1 cellular context compared by ENCODE assay signal in the genomic region with DNA sequence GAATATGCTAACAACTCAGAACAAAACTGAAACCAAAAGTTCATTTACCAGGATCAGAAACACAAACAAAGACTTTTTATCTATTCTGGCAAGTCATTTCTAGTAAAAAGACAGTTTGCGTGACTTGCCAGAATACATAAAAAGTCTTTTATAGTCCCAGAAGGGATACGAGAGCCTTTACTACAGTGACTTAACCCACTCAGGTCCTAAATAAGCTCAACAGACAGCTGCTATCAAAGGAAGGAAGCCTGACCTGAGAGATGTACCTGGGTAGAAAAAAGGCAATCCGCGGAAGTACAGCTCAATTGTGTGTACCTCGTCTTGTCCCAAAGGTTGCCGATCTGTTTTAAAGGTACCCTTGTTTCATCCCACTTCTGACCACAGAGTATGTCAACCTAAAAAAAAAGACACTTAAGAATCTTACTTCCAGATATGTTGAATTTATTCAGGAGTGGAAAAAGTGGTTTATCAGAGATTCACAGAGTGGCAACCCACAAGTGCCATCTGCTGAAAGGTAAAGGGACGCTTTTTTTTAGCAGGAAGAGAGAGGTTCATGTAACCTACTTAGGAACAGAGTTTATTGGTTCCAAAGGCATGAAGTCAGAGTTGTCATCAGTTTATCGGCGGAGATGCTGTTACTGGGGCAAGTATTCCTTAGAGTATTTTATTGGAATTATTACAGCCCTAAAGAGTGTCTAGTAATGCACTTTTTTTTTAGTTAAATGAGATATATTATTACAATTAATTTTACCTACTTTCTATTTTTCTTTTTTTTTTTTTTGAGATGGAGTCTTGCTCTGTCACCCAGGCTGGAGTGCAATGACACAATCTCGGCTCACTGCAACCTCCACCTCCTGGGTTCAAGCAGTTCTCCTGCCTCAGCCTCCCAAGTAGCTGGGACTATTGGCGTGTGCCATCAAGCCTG.
TF ChIP-seq lines count a peak whose summit lies in the region.

No MANE protein-coding gene starts in this region.

TF ChIP-seq in GM12878, 131 proteins besides CTCF, POLR2A, EP300 and RAD21 (continued from another document and continues in another):
- TF ChIP-seq CHD1 (IDR thresholded peaks at IDR 0.05; ENCODE audit: low read depth, low read length) (no peak), ZNF217 (IDR thresholded peaks at IDR 0.05) (0 out of 2 replicates have a peak, but pooled peaks have one; percentile 18), TARDBP (IDR thresholded peaks at IDR 0.05; ENCODE audit: borderline replicate concordance) (no peak), CHD4 (IDR thresholded peaks at IDR 0.05) (no peak), BHLHE40 (IDR thresholded peaks at IDR 0.05; ENCODE audit: borderline replicate concordance in 1 of 2, low read depth in 2 of 2, low read length in 1 of 2) (peak; percentile 23 to 41; a peak in 2 of 4 replicates), PAX8 (IDR thresholded peaks at IDR 0.05) (no peak), NFYA (IDR thresholded peaks at IDR 0.05; ENCODE audit: borderline replicate concordance, low read depth, low read length) (no peak), ZSCAN29 (IDR thresholded peaks at IDR 0.05) (no peak), SUPT20H (IDR thresholded peaks at IDR 0.05; ENCODE audit: borderline replicate concordance, control insufficient read depth, low read depth, low read length) (no peak), ZNF274 (IDR thresholded peaks at IDR 0.05; ENCODE audit: insufficient read depth, insufficient read length) (no peak), POLR2AphosphoS5 (IDR thresholded peaks at IDR 0.05; ENCODE audit: low read length) (no peak), RFX5 (IDR thresholded peaks at IDR 0.05; ENCODE audit: low read depth, low read length) (no peak), CBX3 (IDR thresholded peaks at IDR 0.05; ENCODE audit: borderline replicate concordance, low read depth) (no peak), NFIC (IDR thresholded peaks at IDR 0.05; ENCODE audit: low read depth, low read length) (peak; percentile 92), NR2F1 (conservative IDR thresholded peaks at IDR 0.05) (no peak), SREBF1 (IDR thresholded peaks at IDR 0.05; ENCODE audit: low read length) (no peak), ZZZ3 (IDR thresholded peaks at IDR 0.05; ENCODE audit: control insufficient read depth, insufficient read length, low read depth) (no peak), MYC (IDR thresholded peaks at IDR 0.05; ENCODE audit: insufficient read depth, insufficient read length, insufficient replicate concordance, low read length, severe bottlenecking) (no peak), MEF2A (IDR thresholded peaks at IDR 0.05; ENCODE audit: insufficient read depth, low read depth, low read length) (peak; percentile 69; the same call in 1 of the 2 replicates)
- TF ChIP-seq, protein P1, sequence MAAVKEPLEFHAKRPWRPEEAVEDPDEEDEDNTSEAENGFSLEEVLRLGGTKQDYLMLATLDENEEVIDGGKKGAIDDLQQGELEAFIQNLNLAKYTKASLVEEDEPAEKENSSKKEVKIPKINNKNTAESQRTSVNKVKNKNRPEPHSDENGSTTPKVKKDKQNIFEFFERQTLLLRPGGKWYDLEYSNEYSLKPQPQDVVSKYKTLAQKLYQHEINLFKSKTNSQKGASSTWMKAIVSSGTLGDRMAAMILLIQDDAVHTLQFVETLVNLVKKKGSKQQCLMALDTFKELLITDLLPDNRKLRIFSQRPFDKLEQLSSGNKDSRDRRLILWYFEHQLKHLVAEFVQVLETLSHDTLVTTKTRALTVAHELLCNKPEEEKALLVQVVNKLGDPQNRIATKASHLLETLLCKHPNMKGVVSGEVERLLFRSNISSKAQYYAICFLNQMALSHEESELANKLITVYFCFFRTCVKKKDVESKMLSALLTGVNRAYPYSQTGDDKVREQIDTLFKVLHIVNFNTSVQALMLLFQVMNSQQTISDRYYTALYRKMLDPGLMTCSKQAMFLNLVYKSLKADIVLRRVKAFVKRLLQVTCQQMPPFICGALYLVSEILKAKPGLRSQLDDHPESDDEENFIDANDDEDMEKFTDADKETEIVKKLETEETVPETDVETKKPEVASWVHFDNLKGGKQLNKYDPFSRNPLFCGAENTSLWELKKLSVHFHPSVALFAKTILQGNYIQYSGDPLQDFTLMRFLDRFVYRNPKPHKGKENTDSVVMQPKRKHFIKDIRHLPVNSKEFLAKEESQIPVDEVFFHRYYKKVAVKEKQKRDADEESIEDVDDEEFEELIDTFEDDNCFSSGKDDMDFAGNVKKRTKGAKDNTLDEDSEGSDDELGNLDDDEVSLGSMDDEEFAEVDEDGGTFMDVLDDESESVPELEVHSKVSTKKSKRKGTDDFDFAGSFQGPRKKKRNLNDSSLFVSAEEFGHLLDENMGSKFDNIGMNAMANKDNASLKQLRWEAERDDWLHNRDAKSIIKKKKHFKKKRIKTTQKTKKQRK (IDR thresholded peaks at IDR 0.05; ENCODE audit: low read depth, low read length): no peak
- TF ChIP-seq, protein P2, sequence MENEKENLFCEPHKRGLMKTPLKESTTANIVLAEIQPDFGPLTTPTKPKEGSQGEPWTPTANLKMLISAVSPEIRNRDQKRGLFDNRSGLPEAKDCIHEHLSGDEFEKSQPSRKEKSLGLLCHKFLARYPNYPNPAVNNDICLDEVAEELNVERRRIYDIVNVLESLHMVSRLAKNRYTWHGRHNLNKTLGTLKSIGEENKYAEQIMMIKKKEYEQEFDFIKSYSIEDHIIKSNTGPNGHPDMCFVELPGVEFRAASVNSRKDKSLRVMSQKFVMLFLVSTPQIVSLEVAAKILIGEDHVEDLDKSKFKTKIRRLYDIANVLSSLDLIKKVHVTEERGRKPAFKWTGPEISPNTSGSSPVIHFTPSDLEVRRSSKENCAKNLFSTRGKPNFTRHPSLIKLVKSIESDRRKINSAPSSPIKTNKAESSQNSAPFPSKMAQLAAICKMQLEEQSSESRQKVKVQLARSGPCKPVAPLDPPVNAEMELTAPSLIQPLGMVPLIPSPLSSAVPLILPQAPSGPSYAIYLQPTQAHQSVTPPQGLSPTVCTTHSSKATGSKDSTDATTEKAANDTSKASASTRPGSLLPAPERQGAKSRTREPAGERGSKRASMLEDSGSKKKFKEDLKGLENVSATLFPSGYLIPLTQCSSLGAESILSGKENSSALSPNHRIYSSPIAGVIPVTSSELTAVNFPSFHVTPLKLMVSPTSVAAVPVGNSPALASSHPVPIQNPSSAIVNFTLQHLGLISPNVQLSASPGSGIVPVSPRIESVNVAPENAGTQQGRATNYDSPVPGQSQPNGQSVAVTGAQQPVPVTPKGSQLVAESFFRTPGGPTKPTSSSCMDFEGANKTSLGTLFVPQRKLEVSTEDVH (IDR thresholded peaks at IDR 0.05; ENCODE audit: low read depth, partially characterized antibody): no peak
- TF ChIP-seq, protein P3, sequence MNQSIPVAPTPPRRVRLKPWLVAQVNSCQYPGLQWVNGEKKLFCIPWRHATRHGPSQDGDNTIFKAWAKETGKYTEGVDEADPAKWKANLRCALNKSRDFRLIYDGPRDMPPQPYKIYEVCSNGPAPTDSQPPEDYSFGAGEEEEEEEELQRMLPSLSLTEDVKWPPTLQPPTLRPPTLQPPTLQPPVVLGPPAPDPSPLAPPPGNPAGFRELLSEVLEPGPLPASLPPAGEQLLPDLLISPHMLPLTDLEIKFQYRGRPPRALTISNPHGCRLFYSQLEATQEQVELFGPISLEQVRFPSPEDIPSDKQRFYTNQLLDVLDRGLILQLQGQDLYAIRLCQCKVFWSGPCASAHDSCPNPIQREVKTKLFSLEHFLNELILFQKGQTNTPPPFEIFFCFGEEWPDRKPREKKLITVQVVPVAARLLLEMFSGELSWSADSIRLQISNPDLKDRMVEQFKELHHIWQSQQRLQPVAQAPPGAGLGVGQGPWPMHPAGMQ (IDR thresholded peaks at IDR 0.05; ENCODE audit: borderline replicate concordance): no peak
- TF ChIP-seq, protein P4, sequence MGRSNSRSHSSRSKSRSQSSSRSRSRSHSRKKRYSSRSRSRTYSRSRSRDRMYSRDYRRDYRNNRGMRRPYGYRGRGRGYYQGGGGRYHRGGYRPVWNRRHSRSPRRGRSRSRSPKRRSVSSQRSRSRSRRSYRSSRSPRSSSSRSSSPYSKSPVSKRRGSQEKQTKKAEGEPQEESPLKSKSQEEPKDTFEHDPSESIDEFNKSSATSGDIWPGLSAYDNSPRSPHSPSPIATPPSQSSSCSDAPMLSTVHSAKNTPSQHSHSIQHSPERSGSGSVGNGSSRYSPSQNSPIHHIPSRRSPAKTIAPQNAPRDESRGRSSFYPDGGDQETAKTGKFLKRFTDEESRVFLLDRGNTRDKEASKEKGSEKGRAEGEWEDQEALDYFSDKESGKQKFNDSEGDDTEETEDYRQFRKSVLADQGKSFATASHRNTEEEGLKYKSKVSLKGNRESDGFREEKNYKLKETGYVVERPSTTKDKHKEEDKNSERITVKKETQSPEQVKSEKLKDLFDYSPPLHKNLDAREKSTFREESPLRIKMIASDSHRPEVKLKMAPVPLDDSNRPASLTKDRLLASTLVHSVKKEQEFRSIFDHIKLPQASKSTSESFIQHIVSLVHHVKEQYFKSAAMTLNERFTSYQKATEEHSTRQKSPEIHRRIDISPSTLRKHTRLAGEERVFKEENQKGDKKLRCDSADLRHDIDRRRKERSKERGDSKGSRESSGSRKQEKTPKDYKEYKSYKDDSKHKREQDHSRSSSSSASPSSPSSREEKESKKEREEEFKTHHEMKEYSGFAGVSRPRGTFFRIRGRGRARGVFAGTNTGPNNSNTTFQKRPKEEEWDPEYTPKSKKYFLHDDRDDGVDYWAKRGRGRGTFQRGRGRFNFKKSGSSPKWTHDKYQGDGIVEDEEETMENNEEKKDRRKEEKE (IDR thresholded peaks at IDR 0.05): no peak
- TF ChIP-seq, protein P5, sequence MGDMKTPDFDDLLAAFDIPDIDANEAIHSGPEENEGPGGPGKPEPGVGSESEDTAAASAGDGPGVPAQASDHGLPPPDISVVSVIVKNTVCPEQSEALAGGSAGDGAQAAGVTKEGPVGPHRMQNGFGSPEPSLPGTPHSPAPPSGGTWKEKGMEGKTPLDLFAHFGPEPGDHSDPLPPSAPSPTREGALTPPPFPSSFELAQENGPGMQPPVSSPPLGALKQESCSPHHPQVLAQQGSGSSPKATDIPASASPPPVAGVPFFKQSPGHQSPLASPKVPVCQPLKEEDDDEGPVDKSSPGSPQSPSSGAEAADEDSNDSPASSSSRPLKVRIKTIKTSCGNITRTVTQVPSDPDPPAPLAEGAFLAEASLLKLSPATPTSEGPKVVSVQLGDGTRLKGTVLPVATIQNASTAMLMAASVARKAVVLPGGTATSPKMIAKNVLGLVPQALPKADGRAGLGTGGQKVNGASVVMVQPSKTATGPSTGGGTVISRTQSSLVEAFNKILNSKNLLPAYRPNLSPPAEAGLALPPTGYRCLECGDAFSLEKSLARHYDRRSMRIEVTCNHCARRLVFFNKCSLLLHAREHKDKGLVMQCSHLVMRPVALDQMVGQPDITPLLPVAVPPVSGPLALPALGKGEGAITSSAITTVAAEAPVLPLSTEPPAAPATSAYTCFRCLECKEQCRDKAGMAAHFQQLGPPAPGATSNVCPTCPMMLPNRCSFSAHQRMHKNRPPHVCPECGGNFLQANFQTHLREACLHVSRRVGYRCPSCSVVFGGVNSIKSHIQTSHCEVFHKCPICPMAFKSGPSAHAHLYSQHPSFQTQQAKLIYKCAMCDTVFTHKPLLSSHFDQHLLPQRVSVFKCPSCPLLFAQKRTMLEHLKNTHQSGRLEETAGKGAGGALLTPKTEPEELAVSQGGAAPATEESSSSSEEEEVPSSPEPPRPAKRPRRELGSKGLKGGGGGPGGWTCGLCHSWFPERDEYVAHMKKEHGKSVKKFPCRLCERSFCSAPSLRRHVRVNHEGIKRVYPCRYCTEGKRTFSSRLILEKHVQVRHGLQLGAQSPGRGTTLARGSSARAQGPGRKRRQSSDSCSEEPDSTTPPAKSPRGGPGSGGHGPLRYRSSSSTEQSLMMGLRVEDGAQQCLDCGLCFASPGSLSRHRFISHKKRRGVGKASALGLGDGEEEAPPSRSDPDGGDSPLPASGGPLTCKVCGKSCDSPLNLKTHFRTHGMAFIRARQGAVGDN (IDR thresholded peaks at IDR 0.05): peak; percentile 32; the same call in 1 of the 2 replicates
- TF ChIP-seq, protein P6, sequence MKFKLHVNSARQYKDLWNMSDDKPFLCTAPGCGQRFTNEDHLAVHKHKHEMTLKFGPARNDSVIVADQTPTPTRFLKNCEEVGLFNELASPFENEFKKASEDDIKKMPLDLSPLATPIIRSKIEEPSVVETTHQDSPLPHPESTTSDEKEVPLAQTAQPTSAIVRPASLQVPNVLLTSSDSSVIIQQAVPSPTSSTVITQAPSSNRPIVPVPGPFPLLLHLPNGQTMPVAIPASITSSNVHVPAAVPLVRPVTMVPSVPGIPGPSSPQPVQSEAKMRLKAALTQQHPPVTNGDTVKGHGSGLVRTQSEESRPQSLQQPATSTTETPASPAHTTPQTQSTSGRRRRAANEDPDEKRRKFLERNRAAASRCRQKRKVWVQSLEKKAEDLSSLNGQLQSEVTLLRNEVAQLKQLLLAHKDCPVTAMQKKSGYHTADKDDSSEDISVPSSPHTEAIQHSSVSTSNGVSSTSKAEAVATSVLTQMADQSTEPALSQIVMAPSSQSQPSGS (IDR thresholded peaks at IDR 0.05; ENCODE audit: low read length): peak; percentile 44; the same call in 1 of the 2 replicates
- TF ChIP-seq, protein P7, sequence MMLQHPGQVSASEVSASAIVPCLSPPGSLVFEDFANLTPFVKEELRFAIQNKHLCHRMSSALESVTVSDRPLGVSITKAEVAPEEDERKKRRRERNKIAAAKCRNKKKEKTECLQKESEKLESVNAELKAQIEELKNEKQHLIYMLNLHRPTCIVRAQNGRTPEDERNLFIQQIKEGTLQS (IDR thresholded peaks at IDR 0.05; ENCODE audit: borderline replicate concordance, extremely low read depth, low read depth, low read length): no peak
- TF ChIP-seq, protein P8, sequence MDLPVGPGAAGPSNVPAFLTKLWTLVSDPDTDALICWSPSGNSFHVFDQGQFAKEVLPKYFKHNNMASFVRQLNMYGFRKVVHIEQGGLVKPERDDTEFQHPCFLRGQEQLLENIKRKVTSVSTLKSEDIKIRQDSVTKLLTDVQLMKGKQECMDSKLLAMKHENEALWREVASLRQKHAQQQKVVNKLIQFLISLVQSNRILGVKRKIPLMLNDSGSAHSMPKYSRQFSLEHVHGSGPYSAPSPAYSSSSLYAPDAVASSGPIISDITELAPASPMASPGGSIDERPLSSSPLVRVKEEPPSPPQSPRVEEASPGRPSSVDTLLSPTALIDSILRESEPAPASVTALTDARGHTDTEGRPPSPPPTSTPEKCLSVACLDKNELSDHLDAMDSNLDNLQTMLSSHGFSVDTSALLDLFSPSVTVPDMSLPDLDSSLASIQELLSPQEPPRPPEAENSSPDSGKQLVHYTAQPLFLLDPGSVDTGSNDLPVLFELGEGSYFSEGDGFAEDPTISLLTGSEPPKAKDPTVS (IDR thresholded peaks at IDR 0.05; ENCODE audit: low read depth, low read length): no peak
- TF ChIP-seq, protein P9, sequence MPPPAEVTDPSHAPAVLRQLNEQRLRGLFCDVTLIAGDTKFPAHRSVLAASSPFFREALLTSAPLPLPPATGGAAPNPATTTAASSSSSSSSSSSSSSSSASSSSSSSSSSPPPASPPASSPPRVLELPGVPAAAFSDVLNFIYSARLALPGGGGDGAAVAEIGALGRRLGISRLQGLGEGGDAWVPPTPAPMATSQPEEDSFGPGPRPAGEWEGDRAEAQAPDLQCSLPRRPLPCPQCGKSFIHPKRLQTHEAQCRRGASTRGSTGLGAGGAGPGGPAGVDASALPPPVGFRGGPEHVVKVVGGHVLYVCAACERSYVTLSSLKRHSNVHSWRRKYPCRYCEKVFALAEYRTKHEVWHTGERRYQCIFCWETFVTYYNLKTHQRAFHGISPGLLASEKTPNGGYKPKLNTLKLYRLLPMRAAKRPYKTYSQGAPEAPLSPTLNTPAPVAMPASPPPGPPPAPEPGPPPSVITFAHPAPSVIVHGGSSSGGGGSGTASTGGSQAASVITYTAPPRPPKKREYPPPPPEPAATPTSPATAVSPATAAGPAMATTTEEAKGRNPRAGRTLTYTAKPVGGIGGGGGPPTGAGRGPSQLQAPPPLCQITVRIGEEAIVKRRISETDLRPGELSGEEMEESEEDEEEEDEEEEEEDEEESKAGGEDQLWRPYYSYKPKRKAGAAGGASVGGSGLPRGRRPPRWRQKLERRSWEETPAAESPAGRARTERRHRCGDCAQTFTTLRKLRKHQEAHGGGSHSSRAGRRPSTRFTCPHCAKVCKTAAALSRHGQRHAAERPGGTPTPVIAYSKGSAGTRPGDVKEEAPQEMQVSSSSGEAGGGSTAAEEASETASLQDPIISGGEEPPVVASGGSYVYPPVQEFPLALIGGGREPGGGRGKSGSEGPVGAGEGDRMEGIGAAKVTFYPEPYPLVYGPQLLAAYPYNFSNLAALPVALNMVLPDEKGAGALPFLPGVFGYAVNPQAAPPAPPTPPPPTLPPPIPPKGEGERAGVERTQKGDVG (CRISPR knock-in tag; IDR thresholded peaks at IDR 0.05): no peak
